14 cellular contexts compared by ENCODE assay signal in genomic region chr15:99635794-99636193, GRCh38.
A peak's percentile ranks its signal among the peaks of the same experiment; 100 is the strongest.
DNase-seq lines count a peak whose midpoint lies in the region; ATAC-seq, FAIRE-seq and TF ChIP-seq lines count a peak whose summit lies in the region.
"Had no signal": no experiment of that assay in that cellular context is flagged by ENCODE, and none has a peak within 500 bp of the region (broad histone marks: within the 10 kb centered on the region; RNA-seq: fewer than 3 reads in every experiment).

No MANE protein-coding gene starts in this region.

- peaks cover 49% of the 10 kb centered on the region for H3K4me1 Mint-ChIP-seq in activated B cell treated with CpG ODN at 0.5 μM for 24 hours
- H3K4me1 Mint-ChIP-seq: nephron progenitor cell had no signal

- DNase-seq in GM18507 (ENCODE audit: extremely low spot score, insufficient read length, low read depth) (peak; percentile 12), activated B cell treated with CpG ODN at 0.5 μM for 24 hours (no peak), NCI-H446 treated with DMSO at 0.1 percent for 48 hours (lab: John Stamatoyannopoulos, UW) (no peak), EL (no peak), NCI-H82 treated with DMSO at 0.1 percent for 48 hours (lab: John Stamatoyannopoulos, UW; ENCODE audit: unreplicated experiment) (no peak), SKM-1 treated with dmso at 0.1 percent for 144 hours (lab: John Stamatoyannopoulos, UW; ENCODE audit: unreplicated experiment) (no peak)
- DNase-seq: activated CD4-positive, alpha-beta T cell treated with anti-CD3 and anti-CD28 coated beads, Interleukin-2, amount 50 U/mL, for 1 hour; foreskin fibroblast; MV-4-11; NCI-H748 treated with DMSO at 0.1 percent for 48 hours; nephron progenitor cell had no signal

- peak; percentile 81 for FAIRE-seq in GM18507 (lab: Jason Lieb, UNC)

- no peak for TF ChIP-seq CTCF in activated B cell treated with CpG ODN at 0.5 μM for 24 hours (IDR thresholded peaks at IDR 0.05)

- peak; percentile 65 for ATAC-seq in GM19463 (IDR thresholded peaks at IDR 0.05; ENCODE audit: unreplicated experiment)
- ATAC-seq in HG02938 (IDR thresholded peaks at IDR 0.05; ENCODE audit: unreplicated experiment) = peak; percentile 52
- ATAC-seq in activated B cell treated with CpG ODN at 0.5 μM for 24 hours (ENCODE audit: low read depth) = peak; percentile 18

- POLR2A ChIA-PET in activated B cell treated with CpG ODN at 0.5 μM for 24 hours (lab: Charles Lee) = interaction anchor here (0.6 kb wide), 1 partner anchor 282 kb away, joined by 3 read pairs; no protein-coding TSS in a partner anchor

- peaks cover 51% of the 10 kb centered on the region for H3K36me3 Mint-ChIP-seq in activated B cell treated with CpG ODN at 0.5 μM for 24 hours (ENCODE audit: low read depth)

- CTCF ChIA-PET in activated B cell treated with CpG ODN at 0.5 μM for 24 hours (lab: Charles Lee) = no interaction called here

- peaks cover 7% of the 10 kb centered on the region for H3K9me3 Mint-ChIP-seq in activated B cell treated with CpG ODN at 0.5 μM for 24 hours

- no peak overlapping the region for H3K4me3 Mint-ChIP-seq in activated B cell treated with CpG ODN at 0.5 μM for 24 hours
- H3K4me3 Mint-ChIP-seq: activated naive CD8-positive, alpha-beta T cell; nephron progenitor cell had no signal

- no peaks in the 10 kb centered on the region for H3K27me3 Mint-ChIP-seq in activated B cell treated with CpG ODN at 0.5 μM for 24 hours
- H3K27me3 Mint-ChIP-seq: activated naive CD8-positive, alpha-beta T cell had no signal

- peak overlapping the region; percentile 53 for H3K27ac Mint-ChIP-seq in activated B cell treated with CpG ODN at 0.5 μM for 24 hours
- H3K27ac Mint-ChIP-seq: activated naive CD8-positive, alpha-beta T cell; nephron progenitor cell had no signal

- intact Hi-C loops in activated B cell treated with CpG ODN at 0.5 μM for 24 hours (cut with micrococcal nuclease) = no loop called here
